20 cellular contexts compared by ENCODE assay signal in the genomic region with DNA sequence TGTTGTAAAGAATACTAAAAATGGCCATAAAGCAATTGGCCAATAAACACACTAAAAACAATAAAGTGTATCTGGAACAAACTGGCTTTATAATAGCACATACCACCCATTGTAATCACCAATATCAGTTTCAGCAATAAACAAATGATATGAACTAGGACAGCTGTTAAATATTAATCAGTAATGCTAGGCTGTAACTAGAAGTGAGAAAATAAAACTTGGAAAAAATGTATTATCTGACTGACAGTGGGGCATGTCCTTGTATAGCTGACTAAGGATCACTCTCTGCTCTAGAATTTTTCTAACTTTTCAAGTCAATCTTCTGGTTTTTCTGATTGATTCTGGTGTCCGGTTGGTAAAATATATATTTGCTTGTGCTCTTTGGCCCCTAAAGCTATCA.
DNase-seq lines count a peak whose midpoint lies in the region; ATAC-seq and TF ChIP-seq lines count a peak whose summit lies in the region.
"Had no signal": no experiment of that assay in that cellular context is flagged by ENCODE, and none has a peak within 500 bp of the region (broad histone marks: within the 10 kb centered on the region; RNA-seq: fewer than 3 reads in every experiment).

No MANE protein-coding gene starts in this region.

- H3K9me3 ChIP-seq in Panc1 (ENCODE audit: control insufficient read depth, insufficient read depth, low read depth, low read length) = no peaks in the 10 kb centered on the region
- H3K9me3 ChIP-seq in hepatocyte (ENCODE audit: low read depth) = no peaks in the 10 kb centered on the region
- H3K9me3 ChIP-seq: SJSA1 had no signal

- no peaks in the 10 kb centered on the region for H3K27me3 ChIP-seq in Panc1 (ENCODE audit: control insufficient read depth, insufficient read depth, low read length)
- H3K27me3 ChIP-seq in hepatocyte = no peaks in the 10 kb centered on the region
- H3K27me3 ChIP-seq: SJSA1 had no signal

- H3K79me2 ChIP-seq in hepatocyte = no peaks in the 10 kb centered on the region

- peak overlapping the region; percentile 7 for H3K4me2 ChIP-seq in hepatocyte

- no TSS peak for BruUV-seq in Panc1 (replicated peaks; lab: Mats Ljungman, UMichigan)

- DNase-seq in Panc1 (ENCODE audit: low read depth, low spot score) (no peak), hepatocyte (ENCODE audit: low spot score) (no peak), renal cortical epithelial cell (ENCODE audit: low read depth) (peak; percentile 33), NCI-H2196 (lab: John Stamatoyannopoulos, UW; ENCODE audit: unreplicated experiment) (no peak), cardiac septum (ENCODE audit: low spot score) (no peak)
- no peak for DNase-seq in activated CD8-positive, alpha-beta memory T cell treated with anti-CD3 and anti-CD28 coated beads for 24 hours
- DNase-seq: DMS53, H9, HFFc6, KG1, NCI-H1092 treated with DMSO at 0.1 percent for 48 hours, NCI-H1436 treated with DMSO at 0.1 percent for 48 hours, NCI-H1930, NCI-H226, NCI-H510A treated with DMSO at 0.1 percent for 48 hours, NCI-H82 had no signal

- no peak for ATAC-seq in Panc1
- no peak for ATAC-seq in GM21619 (IDR thresholded peaks at IDR 0.05; ENCODE audit: unreplicated experiment)
- ATAC-seq: Right ventricle myocardium inferior had no signal

- no peaks in the 10 kb centered on the region for H3K9me2 ChIP-seq in hepatocyte (replicated peaks; ENCODE audit: insufficient read depth)

- TF ChIP-seq CTCF in 22Rv1 (IDR thresholded peaks at IDR 0.05) (no peak), Panc1 (IDR thresholded peaks at IDR 0.05) (no peak), hepatocyte (IDR thresholded peaks at IDR 0.05; ENCODE audit: poor library complexity) (no peak)

- 19% methylated on average over 1 of the region's 1 CpG for WGBS in hepatocyte (ENCODE audit: low lambda C conversion rate, missing lambda C conversion rate)

- CTCF ChIA-PET in Panc1 (lab: Charles Lee) = no interaction called here

- H3K4me1 ChIP-seq in Panc1 (ENCODE audit: control insufficient read depth, insufficient read depth, low read length) (no peaks in the 10 kb centered on the region), hepatocyte (ENCODE audit: insufficient read depth) (peaks cover 13% of the 10 kb centered on the region)
- H3K4me1 ChIP-seq: SJSA1 had no signal

- H4K20me1 ChIP-seq in hepatocyte (ENCODE audit: insufficient read depth, poor library complexity, severe bottlenecking) = no peaks in the 10 kb centered on the region

- POLR2A ChIA-PET in Panc1 (lab: Charles Lee) = no interaction called here

- intact Hi-C loops in Panc1 (cut with micrococcal nuclease; ENCODE audit: unreplicated experiment) = no loop called here
- intact Hi-C loops in cardiac septum (cut with DNase I) = no loop called here

- in situ Hi-C loops in Panc1 (cut with HindIII; ENCODE audit: low pct_unique_long_range_greater_than_20kb, low sequenced_read_pairs) = no loop called here

- no peaks in the 10 kb centered on the region for H3K36me3 ChIP-seq in Panc1 (ENCODE audit: control insufficient read depth, insufficient read depth, low read length)
- H3K36me3 ChIP-seq in hepatocyte (replicated peaks; ENCODE audit: insufficient read depth, low read depth) = no peaks in the 10 kb centered on the region
- H3K36me3 ChIP-seq: SJSA1 had no signal

- no peak overlapping the region for H2AFZ ChIP-seq in hepatocyte

- H3K4me3 ChIP-seq in Panc1 (ENCODE audit: low read depth in 2 of 2, low read length in 2 of 2) = no peak overlapping the region
- H3K4me3 ChIP-seq in hepatocyte = no peak overlapping the region
- H3K4me3 ChIP-seq: SJSA1 had no signal

- H3K27ac ChIP-seq in 22Rv1 = peak overlapping the region; percentile 61
- H3K27ac ChIP-seq in Panc1 (ENCODE audit: low read length) = peak overlapping the region; percentile 64; the same call in 1 of the 2 replicates
- H3K27ac ChIP-seq in hepatocyte = peak overlapping the region; percentile 25
- H3K27ac ChIP-seq: SJSA1 had no signal
